8 cellular contexts compared by ENCODE assay signal in genomic region chr1:220879090-220879508, GRCh38. TPM values are rescaled to one million over a fixed set of nuclear protein-coding genes. Genes with fewer than 3 reads are reported as not detected.
DNase-seq lines count a peak whose midpoint lies in the region; ATAC-seq, FAIRE-seq and TF ChIP-seq lines count a peak whose summit lies in the region.

TSS of gene HLX (plus strand) at chr1:220879443. CDS start at chr1:220879858, 415 bp downstream.

- H3K4me1 ChIP-seq in CD4-positive, CD25-positive, alpha-beta regulatory T cell (ENCODE audit: control insufficient read depth, insufficient read depth, low read length, poor library complexity, severe bottlenecking) = peaks cover 24% of the 10 kb centered on the region

- H3K9me3 ChIP-seq in CD4-positive, CD25-positive, alpha-beta regulatory T cell (ENCODE audit: control insufficient read depth in 2 of 2, low read length in 2 of 2) = no peaks in the 10 kb centered on the region
- H3K9me3 ChIP-seq in iPS-18c (ENCODE audit: control insufficient read depth, insufficient read depth, low read length) = no peaks in the 10 kb centered on the region

- no peak within 1 kb of the TSS for H3K27ac ChIP-seq in CD4-positive, CD25-positive, alpha-beta regulatory T cell (ENCODE audit: insufficient read depth, low read length, poor library complexity, severe bottlenecking)

- peaks cover 24% of the 10 kb centered on the region for H3K27me3 ChIP-seq in CD4-positive, CD25-positive, alpha-beta regulatory T cell (ENCODE audit: control insufficient read depth, insufficient read depth, low read length)
- H3K27me3 ChIP-seq in bronchial epithelial cell (ENCODE audit: control insufficient read depth, insufficient read depth, low read length) = peaks cover 44% of the 10 kb centered on the region

- H3K27ac Mint-ChIP-seq in CD4-positive, CD25-positive, alpha-beta regulatory T cell = no peak within 1 kb of the TSS

- peak within 1 kb of the TSS; percentile 66 to 77 (median 70) for H3K4me3 Mint-ChIP-seq in CD4-positive, CD25-positive, alpha-beta regulatory T cell

- no peak for DNase-seq in CD4-positive, CD25-positive, alpha-beta regulatory T cell
- peak; percentile 41 for DNase-seq in RPMI8226
- DNase-seq in bronchial epithelial cell (ENCODE audit: low read depth) = peak; percentile 16
- DNase-seq in retinal pigment epithelial cell (ENCODE audit: low read depth) = no peak
- no peak for DNase-seq in middle frontal gyrus (ENCODE audit: extremely low spot score, low spot score)

- peak; percentile 36 to 57 for ATAC-seq in CD4-positive, CD25-positive, alpha-beta regulatory T cell (ENCODE audit: low read depth in 2 of 2)
- ATAC-seq in GM19023 (IDR thresholded peaks at IDR 0.05; ENCODE audit: unreplicated experiment) (peak; percentile 65), HG03196 (IDR thresholded peaks at IDR 0.05; ENCODE audit: unreplicated experiment) (peak; percentile 43)

- H3K27me3 Mint-ChIP-seq in CD4-positive, CD25-positive, alpha-beta regulatory T cell = peaks cover 72% of the 10 kb centered on the region

- no peaks in the 10 kb centered on the region for H3K36me3 Mint-ChIP-seq in CD4-positive, CD25-positive, alpha-beta regulatory T cell

- no peak within 1 kb of the TSS for H3K4me3 ChIP-seq in CD4-positive, CD25-positive, alpha-beta regulatory T cell (ENCODE audit: low read depth, low read length)
- H3K4me3 ChIP-seq in bronchial epithelial cell (ENCODE audit: low read depth, low read length) (peak within 1 kb of the TSS; percentile 40), iPS-18c (ENCODE audit: insufficient read depth, low read depth, low read length) (peak within 1 kb of the TSS; percentile 54), retinal pigment epithelial cell (ENCODE audit: low read length) (peak within 1 kb of the TSS; percentile 34)

- TF ChIP-seq CTCF in bronchial epithelial cell (IDR thresholded peaks at IDR 0.05; ENCODE audit: insufficient read depth, low read length, severe bottlenecking) (no peak), retinal pigment epithelial cell (conservative IDR thresholded peaks at IDR 0.05; ENCODE audit: low read depth, low read length) (no peak)

- no peak for FAIRE-seq in bronchial epithelial cell (lab: Jason Lieb, UNC)

- peaks cover 7 to 38% (median 24%) of the 10 kb centered on the region in 4 donors for H3K4me1 Mint-ChIP-seq in CD4-positive, CD25-positive, alpha-beta regulatory T cell

- H3K36me3 ChIP-seq in CD4-positive, CD25-positive, alpha-beta regulatory T cell (ENCODE audit: control insufficient read depth, insufficient read depth, low read length) = no peaks in the 10 kb centered on the region
- H3K36me3 ChIP-seq in bronchial epithelial cell (ENCODE audit: control insufficient read depth, insufficient read depth, low read length) = no peaks in the 10 kb centered on the region

- peaks cover 0 to 7% (median 0%) of the 10 kb centered on the region in 7 donors for H3K9me3 Mint-ChIP-seq in CD4-positive, CD25-positive, alpha-beta regulatory T cell

RNA-seq across cellular contexts. Expression of gene HLX, which starts in this region (rescaled TPM):
- total RNA-seq in CD4-positive, CD25-positive, alpha-beta regulatory T cell = 0.20 TPM
- polyA plus RNA-seq in CD4-positive, CD25-positive, alpha-beta regulatory T cell = not detected
- 0.26 TPM in 1 of 2 replicates, not detected in the other for total RNA-seq in bronchial epithelial cell

Comparison
In these comparisons a context has a peak if more than half of its experiments do, and no peak if none do; other contexts are left out.
1. Peak in ATAC-seq in CD4-positive, CD25-positive, alpha-beta regulatory T cell; RNA of the gene not detected or under 1 TPM.
2. Peak in DNase-seq and H3K4me3 ChIP-seq in bronchial epithelial cell; RNA of the gene not detected or under 1 TPM.